11 cellular contexts compared by ENCODE assay signal in genomic region chr20:36481380-36482043, GRCh38. TPM values are rescaled to one million over a fixed set of nuclear protein-coding genes. Genes with fewer than 3 reads are reported as not detected.
DNase-seq lines count a peak whose midpoint lies in the region; ATAC-seq, FAIRE-seq and TF ChIP-seq lines count a peak whose summit lies in the region.
"Had no signal": no experiment of that assay in that cellular context is flagged by ENCODE, and none has a peak within 500 bp of the region (broad histone marks: within the 10 kb centered on the region; RNA-seq: fewer than 3 reads in every experiment).

No MANE protein-coding gene starts in this region.

- WGBS in pancreas, 2 donors = 58 to 63% methylated on average over 9 of the region's 9 CpGs
- WGBS in hepatocyte (ENCODE audit: low lambda C conversion rate, missing lambda C conversion rate) = 88% methylated on average over 9 of the region's 9 CpGs

- H3K9me3 Mint-ChIP-seq in activated CD4-positive, alpha-beta memory T cell treated with anti-CD3 and anti-CD28 coated beads, Interleukin-2, amount 10 ng/mL, durations not matched to agents 7 days and 5 days = no peaks in the 10 kb centered on the region
- H3K9me3 Mint-ChIP-seq: nephron had no signal

- H3K27me3 ChIP-seq in pancreas = no peaks in the 10 kb centered on the region
- no peaks in the 10 kb centered on the region for H3K27me3 ChIP-seq in hepatocyte

- no peak for FAIRE-seq in pancreas (lab: Jason Lieb, UNC)

- DNase-seq in DMS53 (lab: John Stamatoyannopoulos, UW) (peak; percentile 86), NCI-H2029 treated with DMSO at 0.1 percent for 48 hours (lab: John Stamatoyannopoulos, UW) (peak; percentile 87), epithelial cell of esophagus (ENCODE audit: low read depth) (no peak), pancreas (peak in 1 of 6 donors; percentile 11), NCI-H748 (lab: John Stamatoyannopoulos, UW; ENCODE audit: unreplicated experiment) (no peak), hepatocyte (ENCODE audit: low spot score) (no peak)
- no peak for DNase-seq in activated CD4-positive, alpha-beta memory T cell treated with anti-CD3 and anti-CD28 coated beads, Interleukin-2, amount 10 ng/mL, durations not matched to agents 7 days and 5 days
- DNase-seq: T-helper 2 cell had no signal

- no peaks in the 10 kb centered on the region for H3K9me3 ChIP-seq in pancreas
- H3K9me3 ChIP-seq in hepatocyte (ENCODE audit: low read depth) = no peaks in the 10 kb centered on the region

- H3K27ac Mint-ChIP-seq in activated CD4-positive, alpha-beta memory T cell treated with anti-CD3 and anti-CD28 coated beads, Interleukin-2, amount 10 ng/mL, durations not matched to agents 7 days and 5 days = no peak overlapping the region

- H3K36me3 ChIP-seq in pancreas = no peaks in the 10 kb centered on the region
- no peaks in the 10 kb centered on the region for H3K36me3 ChIP-seq in hepatocyte (replicated peaks; ENCODE audit: insufficient read depth, low read depth)

- peaks cover 98% of the 10 kb centered on the region for H4K20me1 ChIP-seq in hepatocyte (ENCODE audit: insufficient read depth, poor library complexity, severe bottlenecking)

- H3K4me2 ChIP-seq in hepatocyte = no peak overlapping the region

- H3K36me3 Mint-ChIP-seq in activated CD4-positive, alpha-beta memory T cell treated with anti-CD3 and anti-CD28 coated beads, Interleukin-2, amount 10 ng/mL, durations not matched to agents 7 days and 5 days (ENCODE audit: low read depth) = peaks cover 2% of the 10 kb centered on the region

- no peak overlapping the region for H3K4me3 Mint-ChIP-seq in activated CD4-positive, alpha-beta memory T cell treated with anti-CD3 and anti-CD28 coated beads, Interleukin-2, amount 10 ng/mL, durations not matched to agents 7 days and 5 days
- H3K4me3 Mint-ChIP-seq: nephron had no signal

- H3K4me3 ChIP-seq in epithelial cell of esophagus (ENCODE audit: low read length) (no peak overlapping the region), pancreas (no peak overlapping the region), hepatocyte (no peak overlapping the region)

- ATAC-seq in pancreas = peak; percentile 3 to 21 (median 12)
- no peak for ATAC-seq in HG03342 (IDR thresholded peaks at IDR 0.05; ENCODE audit: unreplicated experiment)

- H3K27ac ChIP-seq in pancreas = peak overlapping the region; percentile 16 to 53 (median 38)
- H3K27ac ChIP-seq in hepatocyte = no peak overlapping the region

- CTCF ChIA-PET in activated CD4-positive, alpha-beta memory T cell treated with anti-CD3 and anti-CD28 coated beads, Interleukin-2, amount 10 ng/mL, durations not matched to agents 7 days and 5 days (lab: Charles Lee) = interaction anchor here (0.6 kb wide), 1 partner anchor 30 kb away, joined by 3 read pairs; no protein-coding TSS in a partner anchor

- POLR2A ChIA-PET in activated CD4-positive, alpha-beta memory T cell treated with anti-CD3 and anti-CD28 coated beads, Interleukin-2, amount 10 ng/mL, durations not matched to agents 7 days and 5 days (lab: Charles Lee) = interaction anchor here (1.7 kb wide), 1 partner anchor 11 kb away, joined by 6 read pairs; no protein-coding TSS in a partner anchor

- no peaks in the 10 kb centered on the region for H3K9me2 ChIP-seq in hepatocyte (replicated peaks; ENCODE audit: insufficient read depth)

- TF ChIP-seq CTCF in epithelial cell of esophagus (IDR thresholded peaks at IDR 0.05; ENCODE audit: insufficient read depth, low read depth, low read length, missing control alignments) = peak; percentile 24
- no peak for TF ChIP-seq CTCF in pancreas (IDR thresholded peaks at IDR 0.05)
- TF ChIP-seq CTCF in hepatocyte (IDR thresholded peaks at IDR 0.05; ENCODE audit: poor library complexity) = no peak

- no peaks in the 10 kb centered on the region for H3K27me3 Mint-ChIP-seq in activated CD4-positive, alpha-beta memory T cell treated with anti-CD3 and anti-CD28 coated beads, Interleukin-2, amount 10 ng/mL, durations not matched to agents 7 days and 5 days

- intact Hi-C loops in pancreas (cut with DNase I) = no loop called here

- H3K4me1 ChIP-seq in pancreas (peaks cover 23 to 61% (median 38%) of the 10 kb centered on the region in 3 donors), hepatocyte (ENCODE audit: insufficient read depth) (no peaks in the 10 kb centered on the region)

- peaks cover 15% of the 10 kb centered on the region for H3K4me1 Mint-ChIP-seq in activated CD4-positive, alpha-beta memory T cell treated with anti-CD3 and anti-CD28 coated beads, Interleukin-2, amount 10 ng/mL, durations not matched to agents 7 days and 5 days

- H3K79me2 ChIP-seq in hepatocyte = peaks cover 100% of the 10 kb centered on the region

- no peak overlapping the region for H2AFZ ChIP-seq in hepatocyte

RNA-seq across cellular contexts. Expression of gene MYL9, which starts 59.8 kb away (rescaled TPM):
- total RNA-seq in pancreas (10 to 100 TPM in 5 of 6 donors, 1 to 10 TPM in 1; 9.9 to 62.2 (median 20.1) TPM), hepatocyte (31.8 and 46.0 TPM in 2 replicates)
- polyA plus RNA-seq in pancreas (100 to 1,000 TPM in 1 of 2 donors, 10 to 100 TPM in 1; 64.9 to 122 TPM), hepatocyte (169 and 175 TPM in 2 replicates)
- 1 to 10 TPM; 1.1 to 1.7 TPM for total RNA-seq in activated CD4-positive, alpha-beta memory T cell treated with anti-CD3 and anti-CD28 coated beads, Interleukin-2, amount 10 ng/mL, durations not matched to agents 7 days and 5 days
- total RNA-seq: H4 had no signal

Comparison
In these comparisons a context has a peak if more than half of its experiments do, and no peak if none do; other contexts are left out.
1. DNase-seq: peak in DMS53 (single experiment) and NCI-H2029 treated with DMSO at 0.1 percent for 48 hours (single experiment); none in epithelial cell of esophagus (single experiment), NCI-H748 (single experiment), hepatocyte (single experiment) and activated CD4-positive, alpha-beta memory T cell treated with anti-CD3 and anti-CD28 coated beads, Interleukin-2, amount 10 ng/mL, durations not matched to agents 7 days and 5 days (single experiment).
2. RNA of gene MYL9, which starts 59.8 kb away (total RNA-seq): 31.8 to 46.0 TPM in hepatocyte and 9.9 to 62.2 TPM in pancreas; 1.1 to 1.7 TPM in activated CD4-positive, alpha-beta memory T cell treated with anti-CD3 and anti-CD28 coated beads, Interleukin-2, amount 10 ng/mL, durations not matched to agents 7 days and 5 days; every median in the first group is over 4 times any median in the second.